ENCODE assay signal across 20 cellular contexts in the genomic region with DNA sequence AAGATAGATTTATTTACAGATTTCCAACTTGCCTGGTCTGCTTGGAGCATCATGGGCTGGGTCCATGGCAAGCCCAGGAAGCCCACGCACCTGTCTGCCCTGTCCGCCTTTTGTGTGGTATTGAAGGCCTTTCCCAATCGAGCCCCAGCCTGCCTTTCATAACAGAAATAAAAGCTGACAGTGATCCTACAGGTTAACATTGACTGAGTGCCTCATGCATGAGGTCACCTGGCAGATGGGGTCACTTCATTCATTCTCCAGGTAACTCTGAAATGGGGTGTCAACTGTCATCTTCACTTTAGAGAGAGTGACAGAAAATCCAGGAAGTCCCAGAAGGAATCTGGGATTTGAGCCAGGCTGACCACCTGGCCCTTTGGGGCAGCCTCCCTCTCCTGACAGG. TPM values are rescaled to one million over a fixed set of nuclear protein-coding genes. Genes with fewer than 3 reads are reported as not detected.
A peak's percentile ranks its signal among the peaks of the same experiment; 100 is the strongest.
DNase-seq lines count a peak whose midpoint lies in the region; ATAC-seq, FAIRE-seq and TF ChIP-seq lines count a peak whose summit lies in the region.
"Had no signal": no experiment of that assay in that cellular context is flagged by ENCODE, and none has a peak within 500 bp of the region (broad histone marks: within the 10 kb centered on the region; RNA-seq: fewer than 3 reads in every experiment).

No MANE protein-coding gene starts in this region.

- H3K36me3 ChIP-seq in bronchial epithelial cell (ENCODE audit: control insufficient read depth, insufficient read depth, low read length): no peaks in the 10 kb centered on the region

- H3K36me3 Mint-ChIP-seq in progenitor cell of endocrine pancreas (ENCODE audit: insufficient read depth): no peaks in the 10 kb centered on the region

- TF ChIP-seq CTCF in bronchial epithelial cell (IDR thresholded peaks at IDR 0.05; ENCODE audit: insufficient read depth, low read length, severe bottlenecking) (no peak), progenitor cell of endocrine pancreas (IDR thresholded peaks at IDR 0.05; ENCODE audit: unreplicated experiment) (no peak)

- peak overlapping the region; percentile 27 for H3K27ac Mint-ChIP-seq in progenitor cell of endocrine pancreas

- no peaks in the 10 kb centered on the region for H3K9me3 Mint-ChIP-seq in progenitor cell of endocrine pancreas (ENCODE audit: low read depth)

- H3K27me3 ChIP-seq in bronchial epithelial cell (ENCODE audit: control insufficient read depth, insufficient read depth, low read length): no peaks in the 10 kb centered on the region

- H3K4me1 Mint-ChIP-seq in progenitor cell of endocrine pancreas (ENCODE audit: low read depth): peaks cover 4% of the 10 kb centered on the region

- no peak for ATAC-seq in HG02852 (IDR thresholded peaks at IDR 0.05; ENCODE audit: unreplicated experiment)
- ATAC-seq in HG03342 (IDR thresholded peaks at IDR 0.05; ENCODE audit: unreplicated experiment): no peak
- no peak for ATAC-seq in GM18511 (IDR thresholded peaks at IDR 0.05; ENCODE audit: unreplicated experiment)
- ATAC-seq: A549, PC-3 had no signal

- no peak for FAIRE-seq in bronchial epithelial cell (lab: Jason Lieb, UNC)
- FAIRE-seq: A549, G401.6, GM12892 had no signal

- DNase-seq in NCI-H748 (lab: John Stamatoyannopoulos, UW; ENCODE audit: unreplicated experiment): peak; percentile 22
- DNase-seq in NCI-H748 treated with DMSO at 0.1 percent for 48 hours (lab: John Stamatoyannopoulos, UW): no peak
- DNase-seq in NCI-H2029 treated with DMSO at 0.1 percent for 48 hours (lab: John Stamatoyannopoulos, UW): peak; percentile 13
- peak; percentile 60 for DNase-seq in bronchial epithelial cell (ENCODE audit: low read depth)
- no peak for DNase-seq in progenitor cell of endocrine pancreas (ENCODE audit: low spot score, unreplicated experiment)
- DNase-seq: COR-L47; DMS79 treated with DMSO at 0.1 percent for 48 hours; HCEC 1CT; MV-4-11; NCI-H1417 treated with DMSO at 0.1 percent for 48 hours; NCI-H2081 treated with DMSO at 0.1 percent for 48 hours; NK-92 treated with Interleukin-12 subunit alpha and Interleukin-12 subunit beta, amount 100 ng/mL, for 24 hours; PC-3; Right ventricle myocardium superior had no signal

- no peak overlapping the region for H3K4me3 ChIP-seq in bronchial epithelial cell (ENCODE audit: low read depth, low read length)
- H3K4me3 ChIP-seq: A549 had no signal

- H3K4me3 Mint-ChIP-seq in progenitor cell of endocrine pancreas (ENCODE audit: low read depth): no peak overlapping the region

- H3K27me3 Mint-ChIP-seq in progenitor cell of endocrine pancreas: peaks cover 25% of the 10 kb centered on the region

RNA-seq across cellular contexts. Expression of gene CASZ1, which starts 36.3 kb away (rescaled TPM):
- total RNA-seq in bronchial epithelial cell (9.2 and 12.7 TPM in 2 replicates), progenitor cell of endocrine pancreas (23.6 and 28.5 TPM in 2 replicates)

Comparison
In these comparisons a context has a peak if more than half of its experiments do, and no peak if none do; other contexts are left out.
1. DNase-seq: peak in NCI-H748 (single experiment), NCI-H2029 treated with DMSO at 0.1 percent for 48 hours (single experiment) and bronchial epithelial cell (single experiment); none in NCI-H748 treated with DMSO at 0.1 percent for 48 hours (single experiment) and progenitor cell of endocrine pancreas (single experiment).